Comparison of ENCODE assay signal across 22 cellular contexts in the genomic region with DNA sequence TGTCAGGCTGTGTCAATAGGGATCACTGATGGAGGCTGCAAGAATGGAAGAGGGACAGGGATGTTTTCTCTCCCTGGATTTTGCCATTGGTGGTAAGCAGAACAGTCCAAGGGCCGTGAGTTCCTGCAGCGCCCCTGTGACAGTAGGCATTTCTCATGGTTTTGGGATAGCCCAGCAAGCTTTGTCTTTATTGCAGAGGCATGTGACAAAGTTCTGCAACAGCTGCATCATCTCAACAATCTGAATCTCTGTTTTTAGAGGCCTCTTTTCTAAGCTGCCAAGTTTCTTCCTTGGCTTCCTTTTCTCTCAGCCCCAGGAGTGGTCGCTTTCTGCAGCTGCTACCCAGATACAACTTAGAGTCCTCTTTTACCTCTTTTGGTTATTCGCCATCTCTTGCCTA.
"Had no signal": no experiment of that assay in that cellular context is flagged by ENCODE, and none has a peak within 500 bp of the region (broad histone marks: within the 10 kb centered on the region; RNA-seq: fewer than 3 reads in every experiment).

No MANE protein-coding gene starts in this region.

- H2AFZ ChIP-seq: hepatocyte, neural progenitor cell had no signal

- H3K4me2 ChIP-seq: hepatocyte, neural progenitor cell had no signal

- H3K27ac ChIP-seq: epithelial cell of prostate, esophagus squamous epithelium, hepatocyte, lower lobe of right lung, neural progenitor cell, pancreas, spleen, tibial artery, upper lobe of left lung, uterus had no signal

- ATAC-seq: effector memory CD8-positive, alpha-beta T cell; left lobe of liver; lower lobe of right lung; natural killer cell; pancreas; right cardiac atrium; stimulated activated memory B cell treated with anti-CD40 and anti-IgM and Interleukin-4, amounts not matched to agents 10 μg/mL and 1 μg/mL and 100 μg/mL, for 72 hours had no signal

- H3K9ac ChIP-seq: neural progenitor cell had no signal

- DNase-seq: effector memory CD8-positive, alpha-beta T cell; esophagus squamous epithelium; foreskin melanocyte; head of caudate nucleus; lower lobe of right lung; mesendoderm; natural killer cell; nucleus accumbens; pancreas; right cardiac atrium; spleen; stimulated activated CD4-positive, alpha-beta T cell treated with anti-CD3 and anti-CD28 coated beads, Interleukin-15, amount 100 ng/mL, for 24 hours; stimulated activated CD4-positive, alpha-beta T cell treated with anti-CD3 and anti-CD28 coated beads, Interleukin-1b, Interleukin-23, amount 100 ng/mL, for 48 hours; stimulated activated CD4-positive, alpha-beta T cell treated with anti-CD3 and anti-CD28 coated beads, Interleukin-4, amount 100 ng/mL, for 24 hours; tibial artery; upper lobe of left lung; uterus had no signal

- H3K27me3 ChIP-seq: esophagus squamous epithelium, hepatocyte, neural progenitor cell, pancreas, upper lobe of left lung, uterus had no signal

- H3K79me2 ChIP-seq: hepatocyte had no signal

- H3K36me3 ChIP-seq: esophagus squamous epithelium, lower lobe of right lung, neural progenitor cell, pancreas, spleen, tibial artery, upper lobe of left lung, uterus had no signal

- H3K9me3 ChIP-seq: lower lobe of right lung, pancreas, upper lobe of left lung, uterus had no signal

- H3K4me1 ChIP-seq: esophagus squamous epithelium, lower lobe of right lung, neural progenitor cell, pancreas, tibial artery, upper lobe of left lung, uterus had no signal

- H3K4me3 ChIP-seq: esophagus squamous epithelium, hepatocyte, lower lobe of right lung, neural progenitor cell, pancreas, spleen, tibial artery, upper lobe of left lung, uterus had no signal
